ENCODE assay signal across 2 cellular contexts in the genomic region with DNA sequence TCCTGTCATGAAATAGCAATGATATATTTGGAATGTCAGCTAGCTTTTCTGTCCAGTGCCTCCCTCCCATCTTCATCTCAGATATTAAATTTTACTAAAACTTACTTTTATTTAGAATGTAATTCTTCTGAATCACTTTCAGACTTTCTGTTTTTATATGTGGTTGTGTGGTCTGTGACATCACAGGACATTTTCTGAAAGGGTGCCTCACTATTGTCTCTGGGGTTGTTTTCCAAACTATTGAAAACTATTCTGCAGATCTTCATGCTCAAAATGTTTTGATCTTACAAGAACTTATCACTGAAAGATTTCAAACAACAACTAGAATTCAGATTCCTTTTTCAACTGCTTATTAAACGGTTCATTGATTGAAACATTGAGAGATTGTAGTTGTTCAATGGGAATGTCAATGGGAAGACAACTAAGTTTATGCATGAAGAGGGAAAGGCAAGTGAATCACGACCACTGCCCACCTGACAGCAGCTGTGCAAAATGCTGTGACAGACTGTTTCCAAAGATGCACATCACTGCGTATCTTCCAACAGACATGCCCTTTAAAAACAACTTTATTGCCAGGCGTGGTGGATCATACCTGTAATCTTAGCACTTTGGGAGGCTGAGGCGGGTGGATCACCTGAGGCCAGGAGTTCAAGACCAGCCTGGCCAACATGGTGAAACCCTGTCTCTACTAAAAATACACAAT.
TF ChIP-seq lines count a peak whose summit lies in the region.

No MANE protein-coding gene starts in this region.

TF ChIP-seq in HepG2, 621 proteins besides CTCF, POLR2A, EP300 and RAD21:
- TF ChIP-seq HMGA1 (CRISPR knock-in tag; conservative IDR thresholded peaks at IDR 0.05) (no peak), GATAD2A (CRISPR knock-in tag; IDR thresholded peaks at IDR 0.05) (no peak), XRCC5 (optimal IDR thresholded peaks at IDR 0.05; ENCODE audit: low read length) (no peak), EEA1 (CRISPR knock-in tag; IDR thresholded peaks at IDR 0.05; ENCODE audit: borderline replicate concordance) (no peak)
- TF ChIP-seq, protein P1, sequence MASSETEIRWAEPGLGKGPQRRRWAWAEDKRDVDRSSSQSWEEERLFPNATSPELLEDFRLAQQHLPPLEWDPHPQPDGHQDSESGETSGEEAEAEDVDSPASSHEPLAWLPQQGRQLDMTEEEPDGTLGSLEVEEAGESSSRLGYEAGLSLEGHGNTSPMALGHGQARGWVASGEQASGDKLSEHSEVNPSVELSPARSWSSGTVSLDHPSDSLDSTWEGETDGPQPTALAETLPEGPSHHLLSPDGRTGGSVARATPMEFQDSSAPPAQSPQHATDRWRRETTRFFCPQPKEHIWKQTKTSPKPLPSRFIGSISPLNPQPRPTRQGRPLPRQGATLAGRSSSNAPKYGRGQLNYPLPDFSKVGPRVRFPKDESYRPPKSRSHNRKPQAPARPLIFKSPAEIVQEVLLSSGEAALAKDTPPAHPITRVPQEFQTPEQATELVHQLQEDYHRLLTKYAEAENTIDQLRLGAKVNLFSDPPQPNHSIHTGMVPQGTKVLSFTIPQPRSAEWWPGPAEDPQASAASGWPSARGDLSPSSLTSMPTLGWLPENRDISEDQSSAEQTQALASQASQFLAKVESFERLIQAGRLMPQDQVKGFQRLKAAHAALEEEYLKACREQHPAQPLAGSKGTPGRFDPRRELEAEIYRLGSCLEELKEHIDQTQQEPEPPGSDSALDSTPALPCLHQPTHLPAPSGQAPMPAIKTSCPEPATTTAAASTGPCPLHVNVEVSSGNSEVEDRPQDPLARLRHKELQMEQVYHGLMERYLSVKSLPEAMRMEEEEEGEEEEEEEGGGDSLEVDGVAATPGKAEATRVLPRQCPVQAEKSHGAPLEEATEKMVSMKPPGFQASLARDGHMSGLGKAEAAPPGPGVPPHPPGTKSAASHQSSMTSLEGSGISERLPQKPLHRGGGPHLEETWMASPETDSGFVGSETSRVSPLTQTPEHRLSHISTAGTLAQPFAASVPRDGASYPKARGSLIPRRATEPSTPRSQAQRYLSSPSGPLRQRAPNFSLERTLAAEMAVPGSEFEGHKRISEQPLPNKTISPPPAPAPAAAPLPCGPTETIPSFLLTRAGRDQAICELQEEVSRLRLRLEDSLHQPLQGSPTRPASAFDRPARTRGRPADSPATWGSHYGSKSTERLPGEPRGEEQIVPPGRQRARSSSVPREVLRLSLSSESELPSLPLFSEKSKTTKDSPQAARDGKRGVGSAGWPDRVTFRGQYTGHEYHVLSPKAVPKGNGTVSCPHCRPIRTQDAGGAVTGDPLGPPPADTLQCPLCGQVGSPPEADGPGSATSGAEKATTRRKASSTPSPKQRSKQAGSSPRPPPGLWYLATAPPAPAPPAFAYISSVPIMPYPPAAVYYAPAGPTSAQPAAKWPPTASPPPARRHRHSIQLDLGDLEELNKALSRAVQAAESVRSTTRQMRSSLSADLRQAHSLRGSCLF (CRISPR knock-in tag; IDR thresholded peaks at IDR 0.05; ENCODE audit: borderline replicate concordance), result no peak

TF ChIP-seq in HEK293T, 16 proteins besides CTCF, POLR2A, EP300 and RAD21:
- TF ChIP-seq ELF4 (IDR thresholded peaks at IDR 0.05) (no peak), TARDBP (IDR thresholded peaks at IDR 0.05) (no peak), NFRKB (IDR thresholded peaks at IDR 0.05) (no peak), ARNT (IDR thresholded peaks at IDR 0.05) (no peak), FOXM1 (IDR thresholded peaks at IDR 0.05; ENCODE audit: borderline replicate concordance) (no peak)
